In the genomic region with DNA sequence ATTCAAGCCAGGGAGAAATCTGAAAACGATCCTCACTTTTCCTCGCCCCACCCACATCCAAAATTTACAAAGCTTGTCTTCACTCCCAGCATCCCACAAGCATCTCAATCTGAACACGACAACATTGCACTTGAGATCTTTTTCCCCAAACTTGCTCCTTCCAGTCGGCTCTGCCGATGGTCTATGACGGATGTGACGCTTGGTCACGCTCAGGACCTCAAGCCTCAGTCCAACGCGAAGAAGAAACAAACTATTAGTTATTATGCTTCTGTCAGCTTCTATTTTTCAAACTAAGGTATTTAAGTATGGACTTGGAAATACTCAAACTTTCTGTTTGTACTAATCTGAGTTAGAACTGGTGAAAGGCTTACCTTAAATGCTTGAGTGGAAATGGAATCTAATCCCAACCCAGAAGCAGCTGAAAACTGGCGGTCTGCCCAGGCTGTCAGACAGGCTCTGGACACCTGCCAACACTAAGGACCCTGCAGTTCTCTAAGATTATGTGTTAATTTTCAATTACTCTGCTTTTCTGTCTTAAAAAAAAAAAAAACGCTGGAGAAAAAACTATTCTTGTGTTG, we compare ENCODE assay signal across 10 cellular contexts.
DNase-seq lines count a peak whose midpoint lies in the region; ATAC-seq and TF ChIP-seq lines count a peak whose summit lies in the region.
"Had no signal": no experiment of that assay in that cellular context is flagged by ENCODE, and none has a peak within 500 bp of the region (broad histone marks: within the 10 kb centered on the region; RNA-seq: fewer than 3 reads in every experiment).

No MANE protein-coding gene starts in this region.

- TF ChIP-seq EP300 in ovary (IDR thresholded peaks at IDR 0.05): no peak
- TF ChIP-seq EP300 in tibial nerve (IDR thresholded peaks at IDR 0.05): no peak

- peak; percentile 39 for DNase-seq in HK-2 (ENCODE audit: unreplicated experiment)
- DNase-seq in NCI-H2227 treated with DMSO at 0.1 percent for 48 hours (lab: John Stamatoyannopoulos, UW): peak; percentile 67
- DNase-seq in cerebellum (ENCODE audit: low spot score): peak; percentile 23
- DNase-seq in ovary: peak; percentile 31 to 72 (median 43)
- DNase-seq in tibial nerve (ENCODE audit: low spot score in 2 of 2): no peak
- no peak for DNase-seq in SIG-M5 treated with dmso at 0.1 percent for 504 hours (lab: John Stamatoyannopoulos, UW; ENCODE audit: unreplicated experiment)
- DNase-seq: activated T-cell treated with anti-CD3 and anti-CD28 coated beads, Interleukin-2, amount 50 U/mL, for 72 hours; T-cell had no signal

- TF ChIP-seq POLR2A in ovary (IDR thresholded peaks at IDR 0.05) (no peak), tibial nerve (IDR thresholded peaks at IDR 0.05) (no peak)

- H3K27me3 ChIP-seq in ovary (no peaks in the 10 kb centered on the region), tibial nerve (no peaks in the 10 kb centered on the region)

- no peak for ATAC-seq in HG02571 (IDR thresholded peaks at IDR 0.05; ENCODE audit: unreplicated experiment)
- ATAC-seq: activated T-cell treated with anti-CD3 and anti-CD28 coated beads, Interleukin-2, amount 50 U/mL, for 72 hours; T-cell had no signal

- WGBS in ovary, 3 donors: 40 to 43% (median 43%) methylated on average over 12 of the region's 12 CpGs
- 55 to 59% methylated on average over 12 of the region's 12 CpGs for WGBS in tibial nerve, 2 donors

- H3K27ac ChIP-seq in ovary (no peak overlapping the region), tibial nerve (no peak overlapping the region)

- H3K9me3 ChIP-seq in ovary (peaks cover 0 to 4% of the 10 kb centered on the region in 2 donors), tibial nerve (peaks cover 0 to 24% (median 4%) of the 10 kb centered on the region in 4 donors)

- TF ChIP-seq CTCF in ovary (IDR thresholded peaks at IDR 0.05) (no peak), tibial nerve (IDR thresholded peaks at IDR 0.05) (no peak)

- no peaks in the 10 kb centered on the region for H3K4me1 ChIP-seq in ovary (ENCODE audit: insufficient read depth)
- H3K4me1 ChIP-seq in tibial nerve: no peaks in the 10 kb centered on the region

- no peak overlapping the region for H3K4me3 ChIP-seq in ovary
- H3K4me3 ChIP-seq in tibial nerve: no peak overlapping the region
- H3K4me3 ChIP-seq: smooth muscle cell had no signal

- intact Hi-C loops in ovary (cut with DNase I): no loop called here

- H3K36me3 ChIP-seq in ovary (no peaks in the 10 kb centered on the region), tibial nerve (peaks cover 0 to 28% (median 0%) of the 10 kb centered on the region in 3 donors)

Comparison
In these comparisons a context has a peak if more than half of its experiments do, and no peak if none do; other contexts are left out.
1. DNase-seq: peak in HK-2 (single experiment), NCI-H2227 treated with DMSO at 0.1 percent for 48 hours (single experiment), cerebellum (single experiment) and ovary (5 of 5); none in tibial nerve (0 of 2) and SIG-M5 treated with dmso at 0.1 percent for 504 hours (single experiment).